25 cellular contexts compared by ENCODE assay signal in genomic region chr12:62282375-62282774, GRCh38. TPM values are rescaled to one million over a fixed set of nuclear protein-coding genes. Genes with fewer than 3 reads are reported as not detected.
DNase-seq lines count a peak whose midpoint lies in the region; ATAC-seq and TF ChIP-seq lines count a peak whose summit lies in the region.
"Had no signal": no experiment of that assay in that cellular context is flagged by ENCODE, and none has a peak within 500 bp of the region (broad histone marks: within the 10 kb centered on the region; RNA-seq: fewer than 3 reads in every experiment).

No MANE protein-coding gene starts in this region.

- TF ChIP-seq CTCF in CD4-positive, alpha-beta T cell (IDR thresholded peaks at IDR 0.05): no peak

- peaks cover 57% of the 10 kb centered on the region for H3K36me3 Mint-ChIP-seq in CD4-positive, alpha-beta T cell (ENCODE audit: low read depth)

- no peak overlapping the region for H3K4me3 Mint-ChIP-seq in CD4-positive, alpha-beta T cell
- H3K4me3 Mint-ChIP-seq: type B pancreatic cell had no signal

- no peak for DNase-seq in CD4-positive, alpha-beta T cell
- peak; percentile 49 for DNase-seq in adipocyte (ENCODE audit: low read depth)
- DNase-seq in left lobe of liver (ENCODE audit: low spot score): no peak
- DNase-seq in NCI-H345 treated with DMSO at 0.1 percent for 48 hours (lab: John Stamatoyannopoulos, UW; ENCODE audit: unreplicated experiment): no peak
- DNase-seq in hippocampal formation (lab: John Stamatoyannopoulos, UW): no peak
- DNase-seq in SHP77 treated with DMSO at 0.1 percent for 48 hours (lab: John Stamatoyannopoulos, UW): no peak
- no peak for DNase-seq in NCI-H1930 (lab: John Stamatoyannopoulos, UW)
- DNase-seq: activated CD4-positive, alpha-beta T cell treated with anti-CD3 and anti-CD28 coated beads, Interleukin-2, amount 50 U/mL, for 4 hours; DMS79 treated with DMSO at 0.1 percent for 48 hours; effector CD8-positive, alpha-beta T cell; GM23248; mammary epithelial cell; NCI-H1105; NCI-H2081 treated with DMSO at 0.1 percent for 48 hours; NCI-H524; ovary; RPMI8226; stimulated activated CD4-positive, alpha-beta T cell treated with anti-CD3 and anti-CD28 coated beads, Interleukin-12 subunit alpha, Interleukin-12 subunit beta, amount 100 ng/mL, for 4 hours; stimulated activated CD4-positive, alpha-beta T cell treated with anti-CD3 and anti-CD28 coated beads, Interleukin-4, amount 100 ng/mL, for 4 hours had no signal

- no peak for TF ChIP-seq EP300 in Ishikawa (IDR thresholded peaks at IDR 0.05; ENCODE audit: borderline replicate concordance)

- no peak for ATAC-seq in CD4-positive, alpha-beta T cell (ENCODE audit: poor library complexity)
- peak; percentile 21 for ATAC-seq in left lobe of liver

- CTCF ChIA-PET in CD4-positive, alpha-beta T cell (lab: Charles Lee): no interaction called here

- POLR2A ChIA-PET in CD4-positive, alpha-beta T cell (lab: Charles Lee): no interaction called here

- TF ChIP-seq RAD21 in Ishikawa (IDR thresholded peaks at IDR 0.05; ENCODE audit: low read depth): no peak

- H3K27ac Mint-ChIP-seq in CD4-positive, alpha-beta T cell: peak overlapping the region; percentile 60
- H3K27ac Mint-ChIP-seq: type B pancreatic cell had no signal

- H3K27me3 Mint-ChIP-seq in CD4-positive, alpha-beta T cell: no peaks in the 10 kb centered on the region
- H3K27me3 Mint-ChIP-seq: type B pancreatic cell had no signal

- H3K36me3 ChIP-seq in adipocyte (ENCODE audit: control insufficient read depth, insufficient read depth, low read length, severe bottlenecking): no peaks in the 10 kb centered on the region
- H3K36me3 ChIP-seq: esophagus muscularis mucosa, ovary, right atrium auricular region had no signal

- peaks cover 2% of the 10 kb centered on the region for H3K9me3 Mint-ChIP-seq in CD4-positive, alpha-beta T cell

- no peaks in the 10 kb centered on the region for H3K27me3 ChIP-seq in CD4-positive, alpha-beta T cell (ENCODE audit: control insufficient read depth, insufficient read depth, low read length)
- H3K27me3 ChIP-seq in adipocyte (replicated peaks; ENCODE audit: control insufficient read depth, insufficient read depth, low read length): no peaks in the 10 kb centered on the region
- H3K27me3 ChIP-seq: esophagus muscularis mucosa, ovary, right atrium auricular region had no signal

- H3K4me1 ChIP-seq in adipocyte (ENCODE audit: control insufficient read depth, insufficient read depth, low read length): no peaks in the 10 kb centered on the region

- H3K9ac ChIP-seq in adipocyte (ENCODE audit: low read length): no peak overlapping the region
- H3K9ac ChIP-seq: GM23248 had no signal

- no peak overlapping the region for H3K27ac ChIP-seq in CD4-positive, alpha-beta T cell (ENCODE audit: low read depth, low read length)
- H3K27ac ChIP-seq: esophagus muscularis mucosa, GM23248, ovary, right atrium auricular region, VCaP had no signal

- H3K4me3 ChIP-seq in adipocyte (ENCODE audit: low read length): no peak overlapping the region
- H3K4me3 ChIP-seq: esophagus muscularis mucosa, GM23248, ovary, right atrium auricular region, SK-N-MC had no signal

- intact Hi-C loops in CD4-positive, alpha-beta T cell (cut with DNase I, micrococcal nuclease): loop anchor here in 1 of 2 experiments (2.0 kb wide), 1 partner anchor 18 kb away; no protein-coding TSS in a partner anchor

- H3K9me3 ChIP-seq in CD4-positive, alpha-beta T cell (ENCODE audit: control insufficient read depth, low read length): no peaks in the 10 kb centered on the region
- no peaks in the 10 kb centered on the region for H3K9me3 ChIP-seq in adipocyte (ENCODE audit: control insufficient read depth, low read length)
- H3K9me3 ChIP-seq: esophagus muscularis mucosa, ovary had no signal

- H3K4me1 Mint-ChIP-seq in CD4-positive, alpha-beta T cell (ENCODE audit: low read depth): peaks cover 86% of the 10 kb centered on the region

TF ChIP-seq in Ishikawa, 13 proteins besides CTCF, POLR2A, EP300 and RAD21:
- TF ChIP-seq TAF1 (IDR thresholded peaks at IDR 0.05; ENCODE audit: low read depth) (no peak), CEBPB (IDR thresholded peaks at IDR 0.05) (0 out of 2 replicates have a peak, but pooled peaks have one; percentile 27)

RNA-seq across cellular contexts. Expression of gene USP15, which starts 22.2 kb away (rescaled TPM):
- total RNA-seq in CD4-positive, alpha-beta T cell: 100 to 1,000 TPM; 212 to 218 TPM
- 37.0 TPM for total RNA-seq in left lobe of liver
